20 cellular contexts compared by ENCODE assay signal in genomic region chr10:34766256-34766580, GRCh38. TPM values are rescaled to one million over a fixed set of nuclear protein-coding genes. Genes with fewer than 3 reads are reported as not detected.
A peak's percentile ranks its signal among the peaks of the same experiment; 100 is the strongest.
DNase-seq lines count a peak whose midpoint lies in the region; ATAC-seq, FAIRE-seq and TF ChIP-seq lines count a peak whose summit lies in the region.
"Had no signal": no experiment of that assay in that cellular context is flagged by ENCODE, and none has a peak within 500 bp of the region (broad histone marks: within the 10 kb centered on the region; RNA-seq: fewer than 3 reads in every experiment).

No MANE protein-coding gene starts in this region.

- peak overlapping the region; percentile 20; the same call in 1 of the 3 replicates for H3K4me2 ChIP-seq in A549

- H3K27me3 Mint-ChIP-seq in activated T-helper 2 cell treated with anti-CD3 and anti-CD28 coated beads, Interferon-gamma antibody, Interleukin-2, Interleukin-4, amounts not matched to agents 10 μg/mL and 5 μg/mL and 100 μg/mL, durations not matched to agents 14 hours and 24 hours and 36 hours (ENCODE audit: low read depth) = peaks cover 6% of the 10 kb centered on the region
- peaks cover 5% of the 10 kb centered on the region for H3K27me3 Mint-ChIP-seq in CD8-positive, alpha-beta T cell (ENCODE audit: low read depth)

- CTCF ChIA-PET in A549 (lab: Yijun Ruan, JAX) = interaction anchor here (0.8 to 1.3 kb wide), 2 partner anchors 33 to 70 kb away, joined by 3 to 6 read pairs; no protein-coding TSS in a partner anchor
- CTCF ChIA-PET in CD8-positive, alpha-beta T cell (lab: Charles Lee) = no interaction called here

- H3K27ac Mint-ChIP-seq in activated T-helper 2 cell treated with anti-CD3 and anti-CD28 coated beads, Interferon-gamma antibody, Interleukin-2, Interleukin-4, amounts not matched to agents 10 μg/mL and 5 μg/mL and 100 μg/mL, durations not matched to agents 14 hours and 24 hours and 36 hours = no peak overlapping the region
- H3K27ac Mint-ChIP-seq in CD8-positive, alpha-beta T cell = no peak overlapping the region
- H3K27ac Mint-ChIP-seq: immature natural killer cell; T-helper 1 cell treated with Interleukin-12 subunit alpha and Interleukin-12 subunit beta and Interleukin-4 antibody, amounts not matched to agents 30 μg/mL and 1 μg/mL, for 36 hours had no signal

- POLR2A ChIA-PET in A549 (lab: Yijun Ruan, JAX) = no interaction called here
- POLR2A ChIA-PET in CD8-positive, alpha-beta T cell (lab: Charles Lee) = no interaction called here

- intact Hi-C loops in activated T-helper 2 cell treated with anti-CD3 and anti-CD28 coated beads, Interferon-gamma antibody, Interleukin-2, Interleukin-4, amounts not matched to agents 10 μg/mL and 5 μg/mL and 100 μg/mL, durations not matched to agents 14 hours and 24 hours and 36 hours (cut with micrococcal nuclease) = no loop called here
- intact Hi-C loops in CD8-positive, alpha-beta T cell (cut with DNase I, micrococcal nuclease) = no loop called here

- H3K27me3 ChIP-seq in CD8-positive, alpha-beta T cell (ENCODE audit: insufficient read depth, low read length) = no peaks in the 10 kb centered on the region
- H3K27me3 ChIP-seq: adrenal gland, uterus had no signal

- peaks cover 62% of the 10 kb centered on the region for H3K4me1 ChIP-seq in A549
- H3K4me1 ChIP-seq in CD8-positive, alpha-beta T cell (ENCODE audit: insufficient read depth, low read length) = no peaks in the 10 kb centered on the region

- H3K27ac ChIP-seq in A549 = peak overlapping the region in 1 of 2 experiments; percentile 34; a peak in 2 of 6 replicates
- H3K27ac ChIP-seq in CD8-positive, alpha-beta T cell (ENCODE audit: low read depth, low read length) = no peak overlapping the region
- H3K27ac ChIP-seq: adrenal gland, uterus had no signal

- H3K36me3 ChIP-seq in CD8-positive, alpha-beta T cell (ENCODE audit: insufficient read depth, low read length) = no peaks in the 10 kb centered on the region
- H3K36me3 ChIP-seq: adrenal gland, uterus had no signal

- H3K9me3 Mint-ChIP-seq in activated T-helper 2 cell treated with anti-CD3 and anti-CD28 coated beads, Interferon-gamma antibody, Interleukin-2, Interleukin-4, amounts not matched to agents 10 μg/mL and 5 μg/mL and 100 μg/mL, durations not matched to agents 14 hours and 24 hours and 36 hours = no peaks in the 10 kb centered on the region
- no peaks in the 10 kb centered on the region for H3K9me3 Mint-ChIP-seq in CD8-positive, alpha-beta T cell
- H3K9me3 Mint-ChIP-seq: T-helper 1 cell treated with Interleukin-12 subunit alpha and Interleukin-12 subunit beta and Interleukin-4 antibody, amounts not matched to agents 30 μg/mL and 1 μg/mL, for 36 hours had no signal

- no peaks in the 10 kb centered on the region for H3K36me3 Mint-ChIP-seq in activated T-helper 2 cell treated with anti-CD3 and anti-CD28 coated beads, Interferon-gamma antibody, Interleukin-2, Interleukin-4, amounts not matched to agents 10 μg/mL and 5 μg/mL and 100 μg/mL, durations not matched to agents 14 hours and 24 hours and 36 hours (ENCODE audit: low read depth)
- H3K36me3 Mint-ChIP-seq in CD8-positive, alpha-beta T cell = no peaks in the 10 kb centered on the region
- H3K36me3 Mint-ChIP-seq: immature natural killer cell had no signal

- no peak for TF ChIP-seq CTCF in A549 (IDR thresholded peaks at IDR 0.05)
- TF ChIP-seq CTCF in fibroblast of villous mesenchyme (IDR thresholded peaks at IDR 0.05; ENCODE audit: insufficient read depth, low read depth, low read length) = no peak
- TF ChIP-seq CTCF in CD8-positive, alpha-beta T cell (IDR thresholded peaks at IDR 0.05) = no peak

- no peak overlapping the region for H3K4me3 ChIP-seq in A549
- no peak overlapping the region for H3K4me3 ChIP-seq in fibroblast of villous mesenchyme (ENCODE audit: low read depth, low read length)
- H3K4me3 ChIP-seq in CD8-positive, alpha-beta T cell (ENCODE audit: low read depth, low read length) = no peak overlapping the region
- H3K4me3 ChIP-seq: adrenal gland, uterus had no signal

- FAIRE-seq in A549 (lab: Jason Lieb, UNC) = no peak
- FAIRE-seq: frontal cortex, GM12891, RCC 7860 had no signal

- no peak for TF ChIP-seq EP300 in A549 (IDR thresholded peaks at IDR 0.05)

- no peak for TF ChIP-seq RAD21 in A549 (conservative IDR thresholded peaks at IDR 0.05 in 1 of 2, IDR thresholded peaks at IDR 0.05 in 1 of 2)

- no peak for ATAC-seq in A549
- no peak for ATAC-seq in CD8-positive, alpha-beta T cell

- DNase-seq in A549 (ENCODE audit: low read depth in 1 of 2, low spot score in 1 of 2) = no peak
- DNase-seq in DMS53 treated with DMSO at 0.1 percent for 48 hours (lab: John Stamatoyannopoulos, UW; ENCODE audit: unreplicated experiment) = peak; percentile 90
- peak; percentile 71 for DNase-seq in NCI-H82 (lab: John Stamatoyannopoulos, UW)
- peak; percentile 38 for DNase-seq in fibroblast of villous mesenchyme (ENCODE audit: low read depth)
- DNase-seq in activated T-helper 2 cell treated with anti-CD3 and anti-CD28 coated beads, Interferon-gamma antibody, Interleukin-2, Interleukin-4, amounts not matched to agents 10 μg/mL and 5 μg/mL and 100 μg/mL, durations not matched to agents 14 hours and 24 hours and 36 hours (ENCODE audit: low spot score) = no peak
- DNase-seq in foreskin melanocyte = no peak
- no peak for DNase-seq in CD8-positive, alpha-beta T cell
- no peak for DNase-seq in NCI-H187 (lab: John Stamatoyannopoulos, UW)
- DNase-seq: activated CD4-positive, alpha-beta T cell treated with anti-CD3 and anti-CD28 coated beads for 4 hours; activated T-cell treated with anti-CD3 and anti-CD28 coated beads, Interleukin-2, amount 50 U/mL, for 48 hours; adrenal gland; cortex of kidney; immature natural killer cell; NCI-H1930; stimulated activated CD4-positive, alpha-beta T cell treated with anti-CD3 and anti-CD28 coated beads, Interleukin-2, amount 100 ng/mL, for 24 hours; uterus had no signal

- H3K4me1 Mint-ChIP-seq in activated T-helper 2 cell treated with anti-CD3 and anti-CD28 coated beads, Interferon-gamma antibody, Interleukin-2, Interleukin-4, amounts not matched to agents 10 μg/mL and 5 μg/mL and 100 μg/mL, durations not matched to agents 14 hours and 24 hours and 36 hours (ENCODE audit: low read depth) = no peaks in the 10 kb centered on the region
- no peaks in the 10 kb centered on the region for H3K4me1 Mint-ChIP-seq in CD8-positive, alpha-beta T cell (ENCODE audit: low read depth)
- H3K4me1 Mint-ChIP-seq: immature natural killer cell had no signal

- H3K4me3 Mint-ChIP-seq in activated T-helper 2 cell treated with anti-CD3 and anti-CD28 coated beads, Interferon-gamma antibody, Interleukin-2, Interleukin-4, amounts not matched to agents 10 μg/mL and 5 μg/mL and 100 μg/mL, durations not matched to agents 14 hours and 24 hours and 36 hours (ENCODE audit: low read depth) = no peak overlapping the region
- no peak overlapping the region for H3K4me3 Mint-ChIP-seq in CD8-positive, alpha-beta T cell
- H3K4me3 Mint-ChIP-seq: immature natural killer cell; T-helper 1 cell treated with Interleukin-12 subunit alpha and Interleukin-12 subunit beta and Interleukin-4 antibody, amounts not matched to agents 30 μg/mL and 1 μg/mL, for 36 hours had no signal

- 35% methylated on average over 2 of the region's 2 CpGs for WGBS in A549 (ENCODE audit: missing lambda C conversion rate)

- TF ChIP-seq POLR2A in A549 (IDR thresholded peaks at IDR 0.05; ENCODE audit: low read length) = no peak

- H3K9me3 ChIP-seq in A549 = no peaks in the 10 kb centered on the region
- H3K9me3 ChIP-seq in CD8-positive, alpha-beta T cell (ENCODE audit: low read length) = no peaks in the 10 kb centered on the region
- H3K9me3 ChIP-seq: adrenal gland, uterus had no signal

TF ChIP-seq in A549, 52 proteins besides CTCF, POLR2A, EP300 and RAD21:
- no peak for TF ChIP-seq TP53 (CRISPR knock-in tag; IDR thresholded peaks at IDR 0.05)
- no peak for TF ChIP-seq MAZ (IDR thresholded peaks at IDR 0.05; ENCODE audit: borderline replicate concordance, low read depth, low read length)

RNA-seq across cellular contexts. Expression of gene PARD3, which starts 48.9 kb away (rescaled TPM):
- polyA plus RNA-seq in A549 (2011; rRNA removed) = 182 and 200 TPM in 2 replicates
- polyA plus RNA-seq in A549 (2012; cell fraction: cytosol; rRNA removed) = 59.5 and 64.4 TPM in 2 replicates
- polyA plus RNA-seq in A549 (2012; cell fraction: nucleus; rRNA removed) = 31.6 and 49.8 TPM in 2 replicates
- 88.7 to 110 TPM (median 104 TPM) in 3 replicates for polyA plus RNA-seq in A549 (2017; fragmentation: RNase III; extraction: RNeasy Plus Mini Kit Qiagen cat#74134 plus additional on column Dnase treatment)
- polyA minus RNA-seq in A549 (2011; rRNA and poly(A)+ RNA removed) = 169 and 188 TPM in 2 replicates
- total RNA-seq in fibroblast of villous mesenchyme = 38.7 and 44.0 TPM in 2 replicates
- total RNA-seq in activated T-helper 2 cell treated with anti-CD3 and anti-CD28 coated beads, Interferon-gamma antibody, Interleukin-2, Interleukin-4, amounts not matched to agents 10 μg/mL and 5 μg/mL and 100 μg/mL, durations not matched to agents 14 hours and 24 hours and 36 hours = 1.4 and 2.0 TPM in 2 replicates
- total RNA-seq in CD8-positive, alpha-beta T cell = under 1 TPM; 0.08 to 0.35 TPM

Comparison
In these comparisons a context has a peak if more than half of its experiments do, and no peak if none do; other contexts are left out.
1. DNase-seq: peak in DMS53 treated with DMSO at 0.1 percent for 48 hours (single experiment), NCI-H82 (single experiment) and fibroblast of villous mesenchyme (single experiment); none in A549 (0 of 2), activated T-helper 2 cell treated with anti-CD3 and anti-CD28 coated beads, Interferon-gamma antibody, Interleukin-2, Interleukin-4, amounts not matched to agents 10 μg/mL and 5 μg/mL and 100 μg/mL, durations not matched to agents 14 hours and 24 hours and 36 hours (single experiment), foreskin melanocyte (single experiment), CD8-positive, alpha-beta T cell (0 of 7) and NCI-H187 (0 of 2).
2. RNA of gene PARD3, which starts 48.9 kb away (total RNA-seq): 38.7 to 44.0 TPM in fibroblast of villous mesenchyme; 1.4 to 2.0 TPM in activated T-helper 2 cell treated with anti-CD3 and anti-CD28 coated beads, Interferon-gamma antibody, Interleukin-2, Interleukin-4, amounts not matched to agents 10 μg/mL and 5 μg/mL and 100 μg/mL, durations not matched to agents 14 hours and 24 hours and 36 hours and 0.08 to 0.35 TPM in CD8-positive, alpha-beta T cell; every median in the first group is over 10 times any median in the second.